In genomic region chr7:20191044-20191867, GRCh38 we compare ENCODE assay signal across 17 cellular contexts.
DNase-seq lines count a peak whose midpoint lies in the region; ATAC-seq lines count a peak whose summit lies in the region.
"Had no signal": no experiment of that assay in that cellular context is flagged by ENCODE, and none has a peak within 500 bp of the region (broad histone marks: within the 10 kb centered on the region; RNA-seq: fewer than 3 reads in every experiment).

No MANE protein-coding gene starts in this region.

- intact Hi-C loops in dendritic cell treated with granulocyte-macrophage colony-stimulating factor and Interleukin-4, amounts not matched to agents 40 ng/mL and 50 ng/mL, for 4 days (cut with micrococcal nuclease) = no loop called here

- H3K36me3 Mint-ChIP-seq in dendritic cell treated with granulocyte-macrophage colony-stimulating factor and Interleukin-4, amounts not matched to agents 40 ng/mL and 50 ng/mL, for 4 days (ENCODE audit: low read depth) = peaks cover 15% of the 10 kb centered on the region

- DNase-seq in COLO668 (lab: John Stamatoyannopoulos, UW; ENCODE audit: unreplicated experiment) = peak; percentile 47
- peak; percentile 54 for DNase-seq in NCI-H1092 treated with DMSO at 0.1 percent for 48 hours (lab: John Stamatoyannopoulos, UW)
- no peak for DNase-seq in activated CD4-positive, alpha-beta T cell treated with anti-CD3 and anti-CD28 coated beads for 1 hour
- DNase-seq in pons (ENCODE audit: low spot score) = no peak
- no peak for DNase-seq in NCI-H128 (lab: John Stamatoyannopoulos, UW; ENCODE audit: unreplicated experiment)
- DNase-seq in RPMI8226 = no peak
- DNase-seq: activated naive CD8-positive, alpha-beta T cell treated with anti-CD3 and anti-CD28 coated beads, Interleukin-2, amount 50 U/mL, for 24 hours; DND-41; erythroblast; GOT3; NCI-H1694 treated with DMSO at 0.1 percent for 48 hours; SW 1271; upper lobe of left lung had no signal

- no peak overlapping the region for H3K4me3 Mint-ChIP-seq in dendritic cell treated with granulocyte-macrophage colony-stimulating factor and Interleukin-4, amounts not matched to agents 40 ng/mL and 50 ng/mL, for 4 days
- H3K4me3 Mint-ChIP-seq: activated naive CD8-positive, alpha-beta T cell treated with anti-CD3 and anti-CD28 coated beads, Interleukin-2, amount 50 U/mL, for 24 hours had no signal

- peaks cover 43% of the 10 kb centered on the region for H3K4me1 Mint-ChIP-seq in dendritic cell treated with granulocyte-macrophage colony-stimulating factor and Interleukin-4, amounts not matched to agents 40 ng/mL and 50 ng/mL, for 4 days (ENCODE audit: low read depth)

- H3K9me3 Mint-ChIP-seq in dendritic cell treated with granulocyte-macrophage colony-stimulating factor and Interleukin-4, amounts not matched to agents 40 ng/mL and 50 ng/mL, for 4 days = peaks cover 30% of the 10 kb centered on the region

- H3K27ac Mint-ChIP-seq in dendritic cell treated with granulocyte-macrophage colony-stimulating factor and Interleukin-4, amounts not matched to agents 40 ng/mL and 50 ng/mL, for 4 days = peak overlapping the region; percentile 41
- H3K27ac Mint-ChIP-seq: activated naive CD8-positive, alpha-beta T cell treated with anti-CD3 and anti-CD28 coated beads, Interleukin-2, amount 50 U/mL, for 24 hours had no signal

- H3K27me3 Mint-ChIP-seq in dendritic cell treated with granulocyte-macrophage colony-stimulating factor and Interleukin-4, amounts not matched to agents 40 ng/mL and 50 ng/mL, for 4 days = no peaks in the 10 kb centered on the region
- H3K27me3 Mint-ChIP-seq: activated naive CD8-positive, alpha-beta T cell treated with anti-CD3 and anti-CD28 coated beads, Interleukin-2, amount 50 U/mL, for 24 hours had no signal

- ATAC-seq in GM21529 (IDR thresholded peaks at IDR 0.05; ENCODE audit: unreplicated experiment) = peak; percentile 36
- ATAC-seq: activated CD4-positive, CD25-positive, alpha-beta regulatory T cell treated with anti-CD3 and anti-CD28 coated beads, Interleukin-2, amount 50 U/mL, for 24 hours; activated naive CD8-positive, alpha-beta T cell treated with anti-CD3 and anti-CD28 coated beads, Interleukin-2, amount 50 U/mL, for 24 hours; heart left ventricle had no signal

Comparison
In these comparisons a context has a peak if more than half of its experiments do, and no peak if none do; other contexts are left out.
1. DNase-seq: peak in COLO668 (single experiment) and NCI-H1092 treated with DMSO at 0.1 percent for 48 hours (single experiment); none in activated CD4-positive, alpha-beta T cell treated with anti-CD3 and anti-CD28 coated beads for 1 hour (single experiment), pons (single experiment), NCI-H128 (single experiment) and RPMI8226 (single experiment).